In genomic region chr11:61265357-61265756, GRCh38 we compare ENCODE assay signal across 10 cellular contexts. TPM values are rescaled to one million over a fixed set of nuclear protein-coding genes. Genes with fewer than 3 reads are reported as not detected.
"Had no signal": no experiment of that assay in that cellular context is flagged by ENCODE, and none has a peak within 500 bp of the region (broad histone marks: within the 10 kb centered on the region; RNA-seq: fewer than 3 reads in every experiment).

No MANE protein-coding gene starts in this region.

- FAIRE-seq: H1, H54, K562 had no signal

- ATAC-seq: GM23338, K562 had no signal

- H2AFZ ChIP-seq: GM23338 had no signal

- H3K4me2 ChIP-seq: GM23338 had no signal

- H3K4me3 ChIP-seq: GM23338, K562 had no signal

- H3K27ac ChIP-seq: HL-60 had no signal

- DNase-seq: H9, HCEC 1CT, IMR-90, KG1 had no signal

RNA-seq across cellular contexts. Expression of gene PGA5, which starts 24.4 kb away (rescaled TPM):
- total RNA-seq: HT1080, IMR-90, K562 had no signal
- polyA plus RNA-seq: IMR-90, K562 had no signal

RNA-seq across cellular contexts. Expression of gene PGA4, which starts 43.2 kb away (rescaled TPM):
- total RNA-seq: GM23338, H1, H9, HT1080, IMR-90, K562 had no signal
- polyA plus RNA-seq: IMR-90, K562 had no signal
